16 cellular contexts compared by ENCODE assay signal in the genomic region with DNA sequence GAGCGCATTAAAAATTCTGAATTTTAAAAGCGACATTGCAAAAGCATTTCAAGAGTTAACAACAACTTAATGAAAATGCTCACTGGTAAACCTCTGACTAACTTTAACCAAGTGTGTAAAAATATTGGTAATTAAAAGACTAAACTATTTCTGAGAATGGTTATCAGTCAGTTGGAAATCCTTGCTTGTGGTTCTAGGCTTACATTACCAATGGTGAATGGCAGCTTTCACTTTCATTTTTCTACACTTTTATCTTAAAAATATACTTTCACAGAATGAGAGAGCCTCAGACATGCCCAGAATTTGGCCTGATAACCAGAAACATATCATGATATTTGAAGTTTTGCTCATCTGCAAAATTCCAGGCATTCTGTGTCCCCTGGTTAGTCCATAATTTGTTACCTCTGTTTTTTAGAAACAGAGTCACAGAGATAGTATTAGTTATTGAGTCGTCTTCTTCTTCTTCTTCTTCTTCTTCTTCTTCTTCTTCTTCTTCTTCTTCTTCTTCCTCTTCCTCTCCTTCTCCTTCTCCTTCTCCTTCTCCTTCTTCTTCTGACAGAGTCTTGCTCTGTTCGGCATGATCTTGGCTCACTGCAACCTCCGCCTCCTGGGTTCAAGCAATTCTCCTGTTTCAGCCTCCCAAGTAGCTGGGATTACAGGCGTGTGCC. TPM values are rescaled to one million over a fixed set of nuclear protein-coding genes. Genes with fewer than 3 reads are reported as not detected.
A peak's percentile ranks its signal among the peaks of the same experiment; 100 is the strongest.
DNase-seq lines count a peak whose midpoint lies in the region; ATAC-seq, FAIRE-seq and TF ChIP-seq lines count a peak whose summit lies in the region.
"Had no signal": no experiment of that assay in that cellular context is flagged by ENCODE, and none has a peak within 500 bp of the region (broad histone marks: within the 10 kb centered on the region; RNA-seq: fewer than 3 reads in every experiment).

No MANE protein-coding gene starts in this region.

- H3K79me2 ChIP-seq in keratinocyte (ENCODE audit: control insufficient read depth, insufficient read depth, low read length), result no peaks in the 10 kb centered on the region

- H3K4me1 Mint-ChIP-seq in CD14-positive monocyte, result peaks cover 80% of the 10 kb centered on the region
- peaks cover 17% of the 10 kb centered on the region for H3K4me1 Mint-ChIP-seq in T-helper 17 cell
- H3K4me1 Mint-ChIP-seq: endodermal cell had no signal

- intact Hi-C loops in CD14-positive monocyte (cut with micrococcal nuclease), result loop anchor here (5.0 to 10.0 kb wide), 4 partner anchors 53 to 703 kb away; a partner anchor contains a TSS

- peaks cover 11% of the 10 kb centered on the region for H3K4me1 ChIP-seq in keratinocyte (ENCODE audit: control insufficient read depth, extremely low read depth, insufficient read depth, low read length)

- TF ChIP-seq CTCF in CD14-positive monocyte (IDR thresholded peaks at IDR 0.05) (no peak), GM13976 (IDR thresholded peaks at IDR 0.05; ENCODE audit: borderline replicate concordance, control extremely low read depth, extremely low read depth, insufficient read depth, missing control alignments) (no peak), keratinocyte (optimal IDR thresholded peaks at IDR 0.05 in 1 of 3, IDR thresholded peaks at IDR 0.05 in 1 of 3, conservative IDR thresholded peaks at IDR 0.05 in 1 of 3; ENCODE audit: extremely low read depth in 1 of 3, insufficient read depth in 2 of 3, low read length in 3 of 3) (no peak)

- H3K4me2 ChIP-seq in keratinocyte (ENCODE audit: control insufficient read depth, extremely low read depth, insufficient read depth, low read depth, low read length), result no peak overlapping the region

- no peak for FAIRE-seq in keratinocyte (lab: Jason Lieb, UNC)

- no peaks in the 10 kb centered on the region for H3K9me3 ChIP-seq in T-helper 17 cell (ENCODE audit: control insufficient read depth, low read length, poor library complexity, severe bottlenecking)
- H3K9me3 ChIP-seq in keratinocyte (ENCODE audit: control insufficient read depth, low read depth, low read length), result no peaks in the 10 kb centered on the region
- H3K9me3 ChIP-seq: MG63, SJSA1 had no signal

- no peaks in the 10 kb centered on the region for H3K36me3 Mint-ChIP-seq in CD14-positive monocyte
- H3K36me3 Mint-ChIP-seq in T-helper 17 cell (ENCODE audit: low read depth), result no peaks in the 10 kb centered on the region

- peak overlapping the region; percentile 30 for H2AFZ ChIP-seq in keratinocyte (ENCODE audit: control insufficient read depth, low read length)

- H4K20me1 ChIP-seq in keratinocyte (ENCODE audit: control insufficient read depth, extremely low read depth, insufficient read depth, low read length), result no peaks in the 10 kb centered on the region

- peak overlapping the region; percentile 88 to 97 (median 94) for H3K27ac Mint-ChIP-seq in CD14-positive monocyte
- H3K27ac Mint-ChIP-seq in T-helper 17 cell, result peak overlapping the region; percentile 95
- H3K27ac Mint-ChIP-seq: endodermal cell had no signal

- H3K4me3 ChIP-seq in keratinocyte (ENCODE audit: control insufficient read depth in 2 of 3, extremely low read depth in 1 of 3, insufficient read depth in 2 of 3, low read depth in 1 of 3, low read length in 3 of 3), result no peak overlapping the region
- H3K4me3 ChIP-seq: MG63, SJSA1 had no signal

- H3K9ac ChIP-seq in keratinocyte (ENCODE audit: control insufficient read depth, extremely low read depth, insufficient read depth, low read length), result no peak overlapping the region

- no peak overlapping the region for H3K27ac ChIP-seq in keratinocyte (ENCODE audit: control insufficient read depth, insufficient read depth, low read length)
- H3K27ac ChIP-seq: SJSA1 had no signal

- H3K36me3 ChIP-seq in keratinocyte (ENCODE audit: control insufficient read depth in 2 of 2, extremely low read depth in 1 of 2, insufficient read depth in 2 of 2, low read length in 2 of 2), result no peaks in the 10 kb centered on the region
- H3K36me3 ChIP-seq: MG63, SJSA1 had no signal

- no peak for DNase-seq in CD14-positive monocyte (ENCODE audit: low spot score)
- DNase-seq in GM13976 (ENCODE audit: low spot score), result peak; percentile 56
- no peak for DNase-seq in T-helper 17 cell
- DNase-seq in keratinocyte (ENCODE audit: low read depth, low spot score), result no peak
- no peak for DNase-seq in NCI-H2227 treated with DMSO at 0.1 percent for 48 hours (lab: John Stamatoyannopoulos, UW)
- DNase-seq in UCSD-AML1 (lab: John Stamatoyannopoulos, UW; ENCODE audit: unreplicated experiment), result no peak
- no peak for DNase-seq in iPS-NIHi7 (ENCODE audit: extremely low spot score)
- DNase-seq: activated CD4-positive, alpha-beta T cell treated with anti-CD3 and anti-CD28 coated beads for 4 hours; anterior cingulate cortex; endodermal cell; hypothalamus; mesendoderm; MG63; NCI-H524 had no signal

- in situ Hi-C loops in GM13976 (cut with MboI; ENCODE audit: low sequenced_read_pairs, unreplicated experiment), result no loop called here

- H3K4me3 Mint-ChIP-seq in CD14-positive monocyte (peak overlapping the region in 1 of 2 donors; percentile 74), T-helper 17 cell (peak overlapping the region; percentile 86)
- H3K4me3 Mint-ChIP-seq: endodermal cell had no signal

- dilution Hi-C loops in keratinocyte (cut with MboI; ENCODE audit: extremely low pct_ligation_motif_present, low sequenced_read_pairs), result no loop called here

- H3K27me3 Mint-ChIP-seq in CD14-positive monocyte (ENCODE audit: low read depth in 3 of 3) (peaks cover 0 to 5% (median 0%) of the 10 kb centered on the region in 3 donors), T-helper 17 cell (no peaks in the 10 kb centered on the region)

- H3K9me1 ChIP-seq in keratinocyte (ENCODE audit: control insufficient read depth, extremely low read depth, insufficient read depth, low read length), result no peaks in the 10 kb centered on the region

- H3K27me3 ChIP-seq in keratinocyte (ENCODE audit: control insufficient read depth, extremely low read depth, insufficient read depth, low read length), result no peaks in the 10 kb centered on the region
- H3K27me3 ChIP-seq: MG63, SJSA1 had no signal

- ATAC-seq in T-helper 17 cell (peak; percentile 51), GM21576 (IDR thresholded peaks at IDR 0.05; ENCODE audit: unreplicated experiment) (no peak)

- peaks cover 0 to 2% (median 0%) of the 10 kb centered on the region in 7 donors for H3K9me3 Mint-ChIP-seq in CD14-positive monocyte
- H3K9me3 Mint-ChIP-seq: endodermal cell had no signal

RNA-seq across cellular contexts. Expression of a gene that starts 5.5 kb away (rescaled TPM):
- polyA plus RNA-seq in CD14-positive monocyte, result 10 to 100 TPM; 10.2 to 18.2 TPM
- total RNA-seq in T-helper 17 cell, result 10 to 100 TPM; 41.3 to 41.8 TPM
- polyA plus RNA-seq in keratinocyte, result 20.4 to 31.2 TPM (median 27.4 TPM) in 3 replicates
- 33.1 TPM for polyA plus RNA-seq in keratinocyte (2011; ENCODE audit: low read depth)
- polyA plus RNA-seq in keratinocyte (2011; cell fraction: cytosol; rRNA removed), result 8.4 and 16.9 TPM in 2 replicates
- polyA plus RNA-seq in keratinocyte (2011; cell fraction: nucleus; rRNA removed), result 37.6 and 42.3 TPM in 2 replicates
- 16.4 and 18.1 TPM in 2 replicates for polyA plus RNA-seq in keratinocyte (2012; ENCODE audit: low replicate concordance)
- polyA minus RNA-seq in keratinocyte, result 67.3 to 106 TPM (median 87.6 TPM) in 3 replicates
- polyA minus RNA-seq in keratinocyte (2011; cell fraction: cytosol; rRNA and poly(A)+ RNA removed), result 22.6 TPM
- polyA minus RNA-seq in keratinocyte (2011; cell fraction: nucleus; rRNA and poly(A)+ RNA removed), result 64.7 and 95.1 TPM in 2 replicates

RNA-seq across cellular contexts. Expression of a gene that starts 48.5 kb away (rescaled TPM):
- polyA plus RNA-seq in CD14-positive monocyte (10 to 100 TPM; 26.5 to 34.3 TPM), keratinocyte (28.7 to 58.9 TPM (median 31.3 TPM) in 3 replicates)
- total RNA-seq in T-helper 17 cell, result 100 to 1,000 TPM; 174 to 209 TPM
- polyA plus RNA-seq in keratinocyte (2011; ENCODE audit: low read depth), result 426 TPM
- 25.1 and 32.8 TPM in 2 replicates for polyA plus RNA-seq in keratinocyte (2011; cell fraction: cytosol; rRNA removed)
- 95.5 and 128 TPM in 2 replicates for polyA plus RNA-seq in keratinocyte (2011; cell fraction: nucleus; rRNA removed)
- 63.6 and 64.6 TPM in 2 replicates for polyA plus RNA-seq in keratinocyte (2012; ENCODE audit: low replicate concordance)
- 11.1 to 59.3 TPM (median 48.7 TPM) in 3 replicates for polyA minus RNA-seq in keratinocyte
- polyA minus RNA-seq in keratinocyte (2011; cell fraction: cytosol; rRNA and poly(A)+ RNA removed), result 11.1 TPM
- 41.8 and 60.1 TPM in 2 replicates for polyA minus RNA-seq in keratinocyte (2011; cell fraction: nucleus; rRNA and poly(A)+ RNA removed)
